In the genomic region with DNA sequence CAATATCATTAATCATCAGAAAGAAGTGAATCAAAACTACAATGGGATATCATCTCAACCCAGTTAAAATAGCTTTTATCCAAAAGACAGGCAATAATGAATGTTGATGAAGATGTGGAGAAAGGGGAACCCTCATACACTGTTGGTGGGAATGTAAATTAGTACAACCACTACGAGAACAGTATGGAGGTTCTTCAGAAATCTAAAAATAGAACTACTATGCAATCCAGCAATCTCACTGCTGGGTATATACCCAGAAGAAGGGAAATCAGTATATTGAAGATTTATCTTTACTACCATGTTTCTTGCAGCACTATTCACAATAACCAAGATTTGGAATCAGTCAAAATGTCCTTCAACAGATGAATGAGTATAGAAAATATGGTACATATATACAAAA, we compare ENCODE assay signal across 3 cellular contexts.
"Had no signal": no experiment of that assay in that cellular context is flagged by ENCODE, and none has a peak within 500 bp of the region (broad histone marks: within the 10 kb centered on the region; RNA-seq: fewer than 3 reads in every experiment).

No MANE protein-coding gene starts in this region.

- H3K4me3 ChIP-seq: GM12878 had no signal

- ATAC-seq: GM12878 had no signal

- DNase-seq: GDM1, GF-D8 had no signal
